ENCODE assay signal across 18 cellular contexts in the genomic region with DNA sequence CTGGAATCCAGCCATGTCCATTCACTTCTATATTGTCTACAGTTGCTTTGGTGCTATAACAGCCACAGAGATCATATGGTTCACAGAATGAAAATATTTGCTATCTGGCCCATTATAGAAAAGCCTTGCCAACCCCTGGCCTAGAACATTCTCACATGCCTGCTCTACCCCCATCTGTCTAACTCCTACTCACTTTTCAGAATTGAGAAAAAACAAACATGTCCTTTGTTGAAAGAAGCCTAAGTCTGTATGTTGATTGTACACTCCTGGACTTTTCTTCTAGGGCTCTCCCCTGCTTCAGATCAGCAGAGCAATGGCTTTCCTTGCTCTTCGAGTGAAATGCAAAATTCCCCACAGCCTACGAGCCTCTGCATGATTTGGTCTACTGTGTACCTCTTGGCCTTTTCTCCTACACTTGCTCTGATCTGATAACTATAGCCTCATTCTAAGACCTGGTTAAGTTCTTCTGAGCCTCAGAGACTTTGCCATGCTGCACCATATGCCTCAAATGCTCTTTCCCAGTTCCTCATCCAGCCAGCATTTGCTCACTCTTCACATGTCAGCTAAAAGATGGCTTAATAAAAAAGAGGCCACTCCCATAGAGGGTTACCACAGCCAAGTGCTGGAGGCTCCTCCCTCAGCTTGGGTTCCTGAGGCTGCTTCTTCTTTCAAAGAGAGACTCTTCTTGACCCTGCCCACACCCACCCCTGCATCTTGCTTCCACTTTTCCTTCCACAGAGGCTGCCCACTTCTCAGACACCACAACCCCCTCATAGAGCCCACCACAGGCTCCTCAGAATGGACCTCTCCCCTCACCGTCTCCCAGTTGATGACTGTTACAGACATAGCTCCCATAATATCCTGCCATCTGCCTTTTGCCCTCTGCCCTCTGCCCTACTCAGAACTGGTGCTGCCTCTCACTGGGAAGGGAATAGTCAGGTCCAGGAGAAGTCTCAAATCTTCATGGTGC. TPM values are rescaled to one million over a fixed set of nuclear protein-coding genes. Genes with fewer than 3 reads are reported as not detected.
DNase-seq lines count a peak whose midpoint lies in the region; ATAC-seq and TF ChIP-seq lines count a peak whose summit lies in the region.
"Had no signal": no experiment of that assay in that cellular context is flagged by ENCODE, and none has a peak within 500 bp of the region (broad histone marks: within the 10 kb centered on the region; RNA-seq: fewer than 3 reads in every experiment).

No MANE protein-coding gene starts in this region.

- H3K4me1 Mint-ChIP-seq in central memory CD8-positive, alpha-beta T cell: peaks cover 5% of the 10 kb centered on the region
- H3K4me1 Mint-ChIP-seq: activated CD4-positive, alpha-beta T cell treated with anti-CD3 and anti-CD28 coated beads, Interleukin-2, amount 10 ng/mL, durations not matched to agents 7 days and 5 days; IgD-negative memory B cell had no signal

- no peak overlapping the region for H3K4me3 ChIP-seq in HL-60 (replicated peaks; ENCODE audit: insufficient read depth, low read length)
- H3K4me3 ChIP-seq in mucosa of descending colon: no peak overlapping the region
- H3K4me3 ChIP-seq: ascending aorta, testis had no signal

- ATAC-seq in central memory CD8-positive, alpha-beta T cell (replicated peaks; ENCODE audit: extremely low read depth, poor library complexity, severe bottlenecking): peak; percentile 14
- peak; percentile 35 for ATAC-seq in mucosa of descending colon

- no peaks in the 10 kb centered on the region for H3K9me3 Mint-ChIP-seq in central memory CD8-positive, alpha-beta T cell
- H3K9me3 Mint-ChIP-seq: activated CD4-positive, alpha-beta T cell treated with anti-CD3 and anti-CD28 coated beads, Interleukin-2, amount 10 ng/mL, durations not matched to agents 7 days and 5 days; IgD-negative memory B cell had no signal

- H3K27me3 ChIP-seq in HL-60 (ENCODE audit: insufficient read depth, poor library complexity, severe bottlenecking): no peaks in the 10 kb centered on the region
- H3K27me3 ChIP-seq: ascending aorta, testis had no signal

- H3K36me3 Mint-ChIP-seq in central memory CD8-positive, alpha-beta T cell (ENCODE audit: insufficient read depth): no peaks in the 10 kb centered on the region

- no peak overlapping the region for H3K27ac ChIP-seq in HL-60 (replicated peaks)
- H3K27ac ChIP-seq: ascending aorta, parathyroid adenoma, testis had no signal

- no peaks in the 10 kb centered on the region for H3K4me1 ChIP-seq in mucosa of descending colon (ENCODE audit: low read depth)
- H3K4me1 ChIP-seq: ascending aorta, Caco-2, parathyroid adenoma, testis had no signal

- no peaks in the 10 kb centered on the region for H3K9me3 ChIP-seq in mucosa of descending colon
- H3K9me3 ChIP-seq: ascending aorta, Caco-2, testis had no signal

- peaks cover 14% of the 10 kb centered on the region for H3K27me3 Mint-ChIP-seq in central memory CD8-positive, alpha-beta T cell

- intact Hi-C loops in mucosa of descending colon (cut with DNase I, micrococcal nuclease): no loop called here

- H3K36me3 ChIP-seq in mucosa of descending colon (ENCODE audit: low read depth): no peaks in the 10 kb centered on the region
- H3K36me3 ChIP-seq: ascending aorta had no signal

- TF ChIP-seq CTCF in HL-60 (IDR thresholded peaks at IDR 0.05; ENCODE audit: insufficient read depth, low read length) (no peak), mucosa of descending colon (IDR thresholded peaks at IDR 0.05) (no peak)

- no peak overlapping the region for H3K4me3 Mint-ChIP-seq in central memory CD8-positive, alpha-beta T cell
- H3K4me3 Mint-ChIP-seq: activated CD4-positive, alpha-beta T cell treated with anti-CD3 and anti-CD28 coated beads, Interleukin-2, amount 10 ng/mL, durations not matched to agents 7 days and 5 days; IgD-negative memory B cell had no signal

- H3K27ac Mint-ChIP-seq in central memory CD8-positive, alpha-beta T cell (ENCODE audit: low read depth): no peak overlapping the region
- H3K27ac Mint-ChIP-seq: activated CD4-positive, alpha-beta T cell treated with anti-CD3 and anti-CD28 coated beads, Interleukin-2, amount 10 ng/mL, durations not matched to agents 7 days and 5 days had no signal

- DNase-seq in HL-60 (ENCODE audit: low read depth in 1 of 2, low spot score in 1 of 2) (peak; percentile 15 to 76), NOMO-1 treated with DMSO at 0.1 percent for 48 hours (lab: John Stamatoyannopoulos, UW; ENCODE audit: unreplicated experiment) (peak; percentile 91), mucosa of descending colon (peak in 1 of 3 donors; percentile 9), NCI-H2107 treated with DMSO at 0.1 percent for 48 hours (lab: John Stamatoyannopoulos, UW; ENCODE audit: unreplicated experiment) (no peak), NCI-H2196 treated with DMSO at 0.1 percent for 48 hours (lab: John Stamatoyannopoulos, UW; ENCODE audit: unreplicated experiment) (no peak), NCI-H1694 (lab: John Stamatoyannopoulos, UW) (no peak), glomerular visceral epithelial cell (ENCODE audit: extremely low spot score) (no peak)
- DNase-seq in central memory CD8-positive, alpha-beta T cell (ENCODE audit: low spot score in 2 of 2): no peak
- DNase-seq: activated CD4-positive, alpha-beta T cell treated with anti-CD3 and anti-CD28 coated beads, Interleukin-2, amount 10 ng/mL, durations not matched to agents 7 days and 5 days; Caco-2; SHP77; stimulated activated CD4-positive, alpha-beta T cell treated with anti-CD3 and anti-CD28 coated beads, Interleukin-2, amount 100 ng/mL, for 48 hours; testis had no signal

RNA-seq across cellular contexts. Expression of gene DCLK3, which starts 22.9 kb away (rescaled TPM):
- total RNA-seq in mucosa of descending colon: under 1 TPM in 2 of 3 donors, not detected in 1; 0.06 to 0.19 TPM
- total RNA-seq: activated CD4-positive, alpha-beta T cell treated with anti-CD3 and anti-CD28 coated beads, Interleukin-2, amount 10 ng/mL, durations not matched to agents 7 days and 5 days; ascending aorta; Caco-2; chondrocyte; myocyte had no signal

Comparison
In these comparisons a context has a peak if more than half of its experiments do, and no peak if none do; other contexts are left out.
1. DNase-seq: peak in HL-60 (2 of 2) and NOMO-1 treated with DMSO at 0.1 percent for 48 hours (single experiment); none in central memory CD8-positive, alpha-beta T cell (0 of 2), NCI-H2107 treated with DMSO at 0.1 percent for 48 hours (single experiment), NCI-H2196 treated with DMSO at 0.1 percent for 48 hours (single experiment), NCI-H1694 (single experiment) and glomerular visceral epithelial cell (single experiment).